ENCODE assay signal across 17 cellular contexts in genomic region chrY:9158616-9159015, GRCh38.
"Had no signal": no experiment of that assay in that cellular context is flagged by ENCODE, and none has a peak within 500 bp of the region (broad histone marks: within the 10 kb centered on the region; RNA-seq: fewer than 3 reads in every experiment).

No MANE protein-coding gene starts in this region.

- H3K4me3 Mint-ChIP-seq: naive thymus-derived CD8-positive, alpha-beta T cell; stimulated activated naive B cell treated with anti-CD40 and anti-IgM and Interleukin-4, amounts not matched to agents 10 μg/mL and 1 μg/mL and 100 μg/mL, for 72 hours; type B pancreatic cell had no signal

- H3K9me3 ChIP-seq: gastrocnemius medialis, neutrophil, psoas muscle, stomach had no signal

- H3K27ac ChIP-seq: coronary artery, gastrocnemius medialis, neutrophil, psoas muscle, skin epidermis, stomach had no signal

- ATAC-seq: gastrocnemius medialis; left colon; naive thymus-derived CD8-positive, alpha-beta T cell; psoas muscle; sciatic nerve; stimulated activated naive B cell treated with anti-CD40 and anti-IgM and Interleukin-4, amounts not matched to agents 10 μg/mL and 1 μg/mL and 100 μg/mL, for 72 hours had no signal

- H3K4me1 Mint-ChIP-seq: naive thymus-derived CD8-positive, alpha-beta T cell; stimulated activated naive B cell treated with anti-CD40 and anti-IgM and Interleukin-4, amounts not matched to agents 10 μg/mL and 1 μg/mL and 100 μg/mL, for 72 hours had no signal

- H3K27ac Mint-ChIP-seq: naive thymus-derived CD8-positive, alpha-beta T cell; stimulated activated naive B cell treated with anti-CD40 and anti-IgM and Interleukin-4, amounts not matched to agents 10 μg/mL and 1 μg/mL and 100 μg/mL, for 72 hours; type B pancreatic cell had no signal

- H3K27me3 ChIP-seq: gastrocnemius medialis, neutrophil, stomach had no signal

- DNase-seq: effector CD4-positive, alpha-beta T cell; gastrocnemius medialis; glutamatergic neuron; left colon; mammary epithelial cell; naive thymus-derived CD8-positive, alpha-beta T cell; psoas muscle; stimulated activated CD4-positive, alpha-beta T cell treated with anti-CD3 and anti-CD28 coated beads, Interleukin-2, amount 100 ng/mL, for 24 hours; stimulated activated CD4-positive, alpha-beta T cell treated with anti-CD3 and anti-CD28 coated beads, Interleukin-4, amount 100 ng/mL, for 4 hours; stimulated activated naive B cell treated with anti-CD40 and anti-IgM and Interleukin-4, amounts not matched to agents 10 μg/mL and 1 μg/mL and 100 μg/mL, for 72 hours; stomach; substantia nigra had no signal

- H3K4me1 ChIP-seq: gastrocnemius medialis, psoas muscle, stomach had no signal

- H3K36me3 ChIP-seq: gastrocnemius medialis, neutrophil, stomach had no signal

- H3K36me3 Mint-ChIP-seq: naive thymus-derived CD8-positive, alpha-beta T cell; stimulated activated naive B cell treated with anti-CD40 and anti-IgM and Interleukin-4, amounts not matched to agents 10 μg/mL and 1 μg/mL and 100 μg/mL, for 72 hours; type B pancreatic cell had no signal

- H3K4me3 ChIP-seq: coronary artery, gastrocnemius medialis, psoas muscle, skin epidermis, stomach had no signal

- H3K27me3 Mint-ChIP-seq: naive thymus-derived CD8-positive, alpha-beta T cell; stimulated activated naive B cell treated with anti-CD40 and anti-IgM and Interleukin-4, amounts not matched to agents 10 μg/mL and 1 μg/mL and 100 μg/mL, for 72 hours; type B pancreatic cell had no signal

- H3K9me3 Mint-ChIP-seq: naive thymus-derived CD8-positive, alpha-beta T cell; stimulated activated naive B cell treated with anti-CD40 and anti-IgM and Interleukin-4, amounts not matched to agents 10 μg/mL and 1 μg/mL and 100 μg/mL, for 72 hours; type B pancreatic cell had no signal
